Comparison of ENCODE assay signal across 16 cellular contexts in the genomic region with DNA sequence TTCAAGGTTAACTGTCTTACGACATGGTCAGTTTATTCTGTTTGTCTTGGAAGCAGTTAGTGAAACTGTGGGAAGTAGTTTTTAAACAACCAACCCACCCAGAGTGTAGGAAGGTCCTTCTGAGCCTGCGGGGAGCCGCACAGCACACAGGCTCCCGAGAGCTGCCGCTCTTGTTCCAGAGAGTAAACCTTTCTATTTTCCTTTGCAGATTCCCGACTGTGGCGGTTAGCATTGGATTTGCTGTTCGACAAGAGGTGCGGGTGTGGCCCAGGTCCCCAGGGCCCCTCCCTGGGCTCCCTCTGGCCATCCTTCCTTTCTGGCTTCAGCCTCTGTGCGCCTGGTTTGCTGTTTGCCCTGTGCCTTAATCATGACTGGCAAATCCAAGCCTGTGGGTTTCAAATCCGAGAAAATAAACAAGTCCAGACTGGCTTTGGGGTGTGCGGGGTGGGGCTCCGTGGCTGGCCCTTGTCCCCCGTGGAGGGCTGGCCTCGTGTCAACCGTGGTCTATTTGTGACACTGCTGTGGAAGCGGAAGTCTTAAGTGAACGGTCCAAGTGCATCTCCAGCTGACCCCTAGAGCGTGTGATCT. TPM values are rescaled to one million over a fixed set of nuclear protein-coding genes. Genes with fewer than 3 reads are reported as not detected.
DNase-seq lines count a peak whose midpoint lies in the region; ATAC-seq and TF ChIP-seq lines count a peak whose summit lies in the region.
"Had no signal": no experiment of that assay in that cellular context is flagged by ENCODE, and none has a peak within 500 bp of the region (broad histone marks: within the 10 kb centered on the region; RNA-seq: fewer than 3 reads in every experiment).

No MANE protein-coding gene starts in this region.

- TF ChIP-seq EP300 in suprapubic skin (IDR thresholded peaks at IDR 0.05) (no peak), tibial nerve (IDR thresholded peaks at IDR 0.05) (peak in 1 of 2 donors; percentile 2)

- TF ChIP-seq POLR2A in suprapubic skin (IDR thresholded peaks at IDR 0.05) (no peak), tibial nerve (IDR thresholded peaks at IDR 0.05) (no peak), spleen (IDR thresholded peaks at IDR 0.05) (no peak), testis (IDR thresholded peaks at IDR 0.05) (no peak)

- 59% methylated on average over 19 of the region's 19 CpGs for WGBS in suprapubic skin
- WGBS in tibial nerve, 2 donors = 49 to 52% methylated on average over 19 of the region's 19 CpGs
- WGBS in spleen, 5 donors = 84 to 92% (median 89%) methylated on average over 19 of the region's 19 CpGs
- 59 to 65% methylated on average over 17 to 19 of the region's 19 CpGs for WGBS in testis, 2 donors

- no peak overlapping the region for H3K4me3 ChIP-seq in adipocyte (ENCODE audit: low read length)
- H3K4me3 ChIP-seq in fibroblast of the aortic adventitia (ENCODE audit: low read depth, low read length) = no peak overlapping the region
- H3K4me3 ChIP-seq in mucosa of descending colon = no peak overlapping the region
- no peak overlapping the region for H3K4me3 ChIP-seq in suprapubic skin
- H3K4me3 ChIP-seq in tibial nerve = no peak overlapping the region
- no peak overlapping the region for H3K4me3 ChIP-seq in spleen
- no peak overlapping the region for H3K4me3 ChIP-seq in testis
- H3K4me3 ChIP-seq: Peyer's patch had no signal

- intact Hi-C loops in mucosa of descending colon (cut with DNase I, micrococcal nuclease) (no loop called here), spleen (cut with DNase I; ENCODE audit: low total_unique reads) (no loop called here), testis (cut with DNase I; ENCODE audit: low total_unique reads) (no loop called here)

- DNase-seq in adipocyte (ENCODE audit: low read depth) (peak; percentile 71), fibroblast of the aortic adventitia (ENCODE audit: low read depth) (peak; percentile 43), mucosa of descending colon (peak in 2 of 3 donors; percentile 65 to 68), suprapubic skin (ENCODE audit: low spot score in 2 of 2) (no peak), tibial nerve (ENCODE audit: low spot score in 2 of 2) (no peak), spleen (no peak), testis (no peak)
- DNase-seq in activated CD4-positive, alpha-beta T cell treated with anti-CD3 and anti-CD28 coated beads for 1 hour = no peak
- DNase-seq: activated B cell treated with CpG ODN at 0.5 μM for 24 hours, DMS153, KBM-7, NCI-H1436, NCI-H526 treated with DMSO at 0.1 percent for 48 hours, Peyer's patch, trophoblast cell had no signal

- no peaks in the 10 kb centered on the region for H3K27me3 ChIP-seq in adipocyte (replicated peaks; ENCODE audit: control insufficient read depth, insufficient read depth, low read length)
- H3K27me3 ChIP-seq in suprapubic skin = no peaks in the 10 kb centered on the region
- no peaks in the 10 kb centered on the region for H3K27me3 ChIP-seq in tibial nerve
- H3K27me3 ChIP-seq in spleen (replicated peaks in 1 of 7) = no peaks in the 10 kb centered on the region
- H3K27me3 ChIP-seq in testis = no peaks in the 10 kb centered on the region
- H3K27me3 ChIP-seq: Peyer's patch had no signal

- no peak for TF ChIP-seq CTCF in fibroblast of the aortic adventitia (IDR thresholded peaks at IDR 0.05; ENCODE audit: insufficient read depth, low read length)
- TF ChIP-seq CTCF in mucosa of descending colon (IDR thresholded peaks at IDR 0.05) = no peak
- no peak for TF ChIP-seq CTCF in suprapubic skin (IDR thresholded peaks at IDR 0.05)
- no peak for TF ChIP-seq CTCF in tibial nerve (IDR thresholded peaks at IDR 0.05)
- TF ChIP-seq CTCF in spleen (IDR thresholded peaks at IDR 0.05 in 8 of 11, conservative IDR thresholded peaks at IDR 0.05 in 3 of 11) = no peak
- TF ChIP-seq CTCF in testis (IDR thresholded peaks at IDR 0.05) = no peak

- H3K36me3 ChIP-seq in adipocyte (ENCODE audit: control insufficient read depth, insufficient read depth, low read length, severe bottlenecking) (peaks cover 25% of the 10 kb centered on the region), mucosa of descending colon (ENCODE audit: low read depth) (no peaks in the 10 kb centered on the region), suprapubic skin (peaks cover 29% of the 10 kb centered on the region), tibial nerve (peaks cover 0 to 51% (median 0%) of the 10 kb centered on the region in 3 donors), spleen (peaks cover 0 to 99% (median 21%) of the 10 kb centered on the region in 6 donors), testis (ENCODE audit: low read depth, missing control alignments) (no peaks in the 10 kb centered on the region)

- ATAC-seq in mucosa of descending colon = peak; percentile 35
- ATAC-seq: HCT116 had no signal

- H3K9me3 ChIP-seq in adipocyte (ENCODE audit: control insufficient read depth, low read length) (no peaks in the 10 kb centered on the region), mucosa of descending colon (no peaks in the 10 kb centered on the region), suprapubic skin (no peaks in the 10 kb centered on the region), tibial nerve (no peaks in the 10 kb centered on the region), spleen (no peaks in the 10 kb centered on the region), testis (no peaks in the 10 kb centered on the region)
- H3K9me3 ChIP-seq: Peyer's patch had no signal

- H3K27ac ChIP-seq in suprapubic skin = peak overlapping the region; percentile 75
- H3K27ac ChIP-seq in tibial nerve = peak overlapping the region in 2 of 4 donors; percentile 52 to 59
- peak overlapping the region in 2 of 8 donors; percentile 31 to 36 for H3K27ac ChIP-seq in spleen
- H3K27ac ChIP-seq in testis = peak overlapping the region in 1 of 2 donors; percentile 46

- H3K9ac ChIP-seq in adipocyte (ENCODE audit: low read length) = no peak overlapping the region

- H3K4me1 ChIP-seq in adipocyte (ENCODE audit: control insufficient read depth, insufficient read depth, low read length) (peaks cover 22% of the 10 kb centered on the region), mucosa of descending colon (ENCODE audit: low read depth) (peaks cover 49% of the 10 kb centered on the region), suprapubic skin (peaks cover 56% of the 10 kb centered on the region), tibial nerve (peaks cover 0 to 54% (median 16%) of the 10 kb centered on the region in 4 donors), spleen (peaks cover 0 to 12% (median 0%) of the 10 kb centered on the region in 6 donors), testis (no peaks in the 10 kb centered on the region)

RNA-seq across cellular contexts. Expression of a gene that starts 30.7 kb away (rescaled TPM):
- total RNA-seq in fibroblast of the aortic adventitia (ENCODE audit: low replicate concordance) (6.9 and 14.1 TPM in 2 replicates), mucosa of descending colon (100 to 1,000 TPM in 2 of 3 donors, 10 to 100 TPM in 1; 58.0 to 152 (median 117) TPM), suprapubic skin (100 to 1,000 TPM; 234 to 396 (median 363) TPM), tibial nerve (10 to 100 TPM; 12.7 to 62.4 (median 36.2) TPM), spleen (10 to 100 TPM; 16.6 to 60.7 (median 44.4) TPM), testis (10 to 100 TPM; 16.6 to 21.3 TPM)
- polyA plus RNA-seq in spleen (10 to 100 TPM; 11.1 to 27.7 (median 16.4) TPM), testis (ENCODE audit: insufficient read depth, low read depth, low replicate concordance) (16.7 TPM)

Comparison
In these comparisons a context has a peak if more than half of its experiments do, and no peak if none do; other contexts are left out.
1. DNase-seq: peak in adipocyte (single experiment), fibroblast of the aortic adventitia (single experiment) and mucosa of descending colon (2 of 3); none in suprapubic skin (0 of 2), activated CD4-positive, alpha-beta T cell treated with anti-CD3 and anti-CD28 coated beads for 1 hour (single experiment), tibial nerve (0 of 2), spleen (single experiment) and testis (single experiment).